In the genomic region with DNA sequence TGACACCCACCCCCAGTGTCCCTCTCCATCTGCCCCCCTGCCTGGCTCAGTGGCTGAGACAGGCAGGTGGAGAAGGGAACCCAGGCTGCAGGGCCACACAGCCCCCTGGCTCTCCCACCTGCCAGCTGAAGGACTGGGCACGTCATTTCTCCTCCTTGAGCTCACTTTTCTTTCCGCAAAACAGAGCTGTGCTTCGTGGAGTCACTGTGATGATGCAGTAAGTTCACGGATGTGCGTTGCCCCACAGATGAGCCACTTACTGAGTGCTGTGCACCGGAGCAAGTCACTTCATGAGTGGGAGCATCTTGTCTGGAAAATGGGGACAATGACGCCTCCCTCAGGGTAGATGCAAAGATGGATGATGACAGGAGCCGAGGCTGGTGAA, we compare ENCODE assay signal across 26 cellular contexts. TPM values are rescaled to one million over a fixed set of nuclear protein-coding genes. Genes with fewer than 3 reads are reported as not detected.
DNase-seq lines count a peak whose midpoint lies in the region; ATAC-seq, FAIRE-seq and TF ChIP-seq lines count a peak whose summit lies in the region.
"Had no signal": no experiment of that assay in that cellular context is flagged by ENCODE, and none has a peak within 500 bp of the region (broad histone marks: within the 10 kb centered on the region; RNA-seq: fewer than 3 reads in every experiment).

No MANE protein-coding gene starts in this region.

- H2BK120ac ChIP-seq in mesendoderm (ENCODE audit: low read depth, low read length) = no peak overlapping the region

- no peak for FAIRE-seq in kidney (lab: Jason Lieb, UNC)
- FAIRE-seq: D721Med, GM12891, HTR-8/SVneo had no signal

- intact Hi-C loops in left ventricle myocardium inferior (cut with micrococcal nuclease) = no loop called here
- intact Hi-C loops in left cardiac atrium (cut with DNase I) = no loop called here
- intact Hi-C loops in kidney (cut with DNase I) = no loop called here
- intact Hi-C loops in upper lobe of right lung (cut with DNase I) = no loop called here

- H3K36me3 ChIP-seq in left ventricle myocardium inferior (no peaks in the 10 kb centered on the region), kidney (ENCODE audit: control insufficient read depth in 1 of 2, insufficient read depth in 2 of 2, low read length in 2 of 2) (no peaks in the 10 kb centered on the region), upper lobe of right lung (no peaks in the 10 kb centered on the region), mesendoderm (ENCODE audit: control insufficient read depth, insufficient read depth, low read length) (no peaks in the 10 kb centered on the region)
- H3K36me3 ChIP-seq: BLaER1 treated with 17β-estradiol and CSF1 and Interleukin-3, amounts not matched to agents 10 nM and 100 nM had no signal

- H3K4ac ChIP-seq in mesendoderm (ENCODE audit: low read depth, low read length) = no peak overlapping the region

- TF ChIP-seq CTCF in left ventricle myocardium inferior (IDR thresholded peaks at IDR 0.05; ENCODE audit: borderline replicate concordance) (no peak), kidney (IDR thresholded peaks at IDR 0.05; ENCODE audit: borderline replicate concordance, extremely low read depth, insufficient read depth) (no peak), osteocyte (IDR thresholded peaks at IDR 0.05) (no peak), upper lobe of right lung (IDR thresholded peaks at IDR 0.05) (no peak)

- no peak overlapping the region for H2BK15ac ChIP-seq in mesendoderm (replicated peaks; ENCODE audit: low read depth)

- no peaks in the 10 kb centered on the region for H3K9me3 ChIP-seq in left ventricle myocardium inferior (replicated peaks)
- H3K9me3 ChIP-seq in kidney (ENCODE audit: control insufficient read depth in 1 of 2, low read length in 2 of 2) = no peaks in the 10 kb centered on the region
- H3K9me3 ChIP-seq in upper lobe of right lung = no peaks in the 10 kb centered on the region
- H3K9me3 ChIP-seq: BLaER1 treated with 17β-estradiol and CSF1 and Interleukin-3, amounts not matched to agents 10 nM and 100 nM had no signal

- H2BK5ac ChIP-seq in mesendoderm (ENCODE audit: low read length) = no peak overlapping the region

- H3K18ac ChIP-seq in mesendoderm (ENCODE audit: low read length) = no peak overlapping the region

- H3K27me3 Mint-ChIP-seq in osteocyte (ENCODE audit: unreplicated experiment) = peaks cover 4% of the 10 kb centered on the region
- H3K27me3 Mint-ChIP-seq in stimulated activated naive B cell treated with anti-CD40 and anti-IgM and Interleukin-4, amounts not matched to agents 10 μg/mL and 1 μg/mL and 100 μg/mL, for 72 hours = peaks cover 10 to 18% of the 10 kb centered on the region in 2 donors
- H3K27me3 Mint-ChIP-seq: IgD-negative memory B cell had no signal

- no peak overlapping the region for H4K8ac ChIP-seq in mesendoderm (ENCODE audit: low read depth, low read length)

- peaks cover 11% of the 10 kb centered on the region for H3K4me1 Mint-ChIP-seq in osteocyte (ENCODE audit: unreplicated experiment)
- no peaks in the 10 kb centered on the region for H3K4me1 Mint-ChIP-seq in stimulated activated naive B cell treated with anti-CD40 and anti-IgM and Interleukin-4, amounts not matched to agents 10 μg/mL and 1 μg/mL and 100 μg/mL, for 72 hours
- H3K4me1 Mint-ChIP-seq: IgD-negative memory B cell had no signal

- H3K4me3 Mint-ChIP-seq in osteocyte (ENCODE audit: unreplicated experiment) = no peak overlapping the region
- H3K4me3 Mint-ChIP-seq in stimulated activated naive B cell treated with anti-CD40 and anti-IgM and Interleukin-4, amounts not matched to agents 10 μg/mL and 1 μg/mL and 100 μg/mL, for 72 hours = no peak overlapping the region
- H3K4me3 Mint-ChIP-seq: GM23338 had no signal

- peaks cover 48% of the 10 kb centered on the region for H3K4me1 ChIP-seq in left ventricle myocardium inferior
- H3K4me1 ChIP-seq in kidney (ENCODE audit: control insufficient read depth in 1 of 2, insufficient read depth in 1 of 2, low read depth in 1 of 2, low read length in 2 of 2) = no peaks in the 10 kb centered on the region
- H3K4me1 ChIP-seq in upper lobe of right lung = no peaks in the 10 kb centered on the region
- no peaks in the 10 kb centered on the region for H3K4me1 ChIP-seq in mesendoderm (ENCODE audit: control insufficient read depth, low read depth, low read length)

- H3K56ac ChIP-seq in mesendoderm (ENCODE audit: low read length) = no peak overlapping the region

- no peaks in the 10 kb centered on the region for H3K79me2 ChIP-seq in mesendoderm (ENCODE audit: control insufficient read depth, insufficient read depth, low read length)

- H3K27me3 ChIP-seq in left ventricle myocardium inferior (ENCODE audit: low read depth) = no peaks in the 10 kb centered on the region
- no peaks in the 10 kb centered on the region for H3K27me3 ChIP-seq in upper lobe of right lung
- H3K27me3 ChIP-seq in mesendoderm (ENCODE audit: insufficient read depth, low read length, poor library complexity) = no peaks in the 10 kb centered on the region
- H3K27me3 ChIP-seq: BLaER1 treated with 17β-estradiol and CSF1 and Interleukin-3, amounts not matched to agents 10 nM and 100 nM had no signal

- WGBS in mesendoderm (ENCODE audit: extremely low coverage, insufficient coverage, low lambda C conversion rate) = no CpG with 5 or more reads among the region's 8 CpGs

- peak overlapping the region; percentile 28 for H3K27ac Mint-ChIP-seq in osteocyte (ENCODE audit: unreplicated experiment)
- no peak overlapping the region for H3K27ac Mint-ChIP-seq in stimulated activated naive B cell treated with anti-CD40 and anti-IgM and Interleukin-4, amounts not matched to agents 10 μg/mL and 1 μg/mL and 100 μg/mL, for 72 hours
- H3K27ac Mint-ChIP-seq: GM23338, IgD-negative memory B cell had no signal

- DNase-seq in left ventricle myocardium inferior = no peak
- DNase-seq in left cardiac atrium = no peak
- DNase-seq in kidney = peak; percentile 31
- no peak for DNase-seq in osteocyte (ENCODE audit: extremely low spot score, unreplicated experiment)
- DNase-seq in upper lobe of right lung = peak; percentile 29
- no peak for DNase-seq in NCI-H1092 (lab: John Stamatoyannopoulos, UW)
- no peak for DNase-seq in mesendoderm
- no peak for DNase-seq in stimulated activated naive B cell treated with anti-CD40 and anti-IgM and Interleukin-4, amounts not matched to agents 10 μg/mL and 1 μg/mL and 100 μg/mL, for 72 hours
- DNase-seq: Karpas-422, NCI-H1048, NCI-H1694, NCI-H2081 treated with DMSO at 0.1 percent for 48 hours, NCI-H510A, NCI-H82, RPMI8226, SIG-M5 had no signal

- H3K36me3 Mint-ChIP-seq in osteocyte (ENCODE audit: unreplicated experiment) = no peaks in the 10 kb centered on the region
- no peaks in the 10 kb centered on the region for H3K36me3 Mint-ChIP-seq in stimulated activated naive B cell treated with anti-CD40 and anti-IgM and Interleukin-4, amounts not matched to agents 10 μg/mL and 1 μg/mL and 100 μg/mL, for 72 hours
- H3K36me3 Mint-ChIP-seq: IgD-negative memory B cell had no signal

- peak overlapping the region; percentile 59 for H3K27ac ChIP-seq in left ventricle myocardium inferior (replicated peaks)
- H3K27ac ChIP-seq in kidney (ENCODE audit: low read depth in 2 of 2, low read length in 2 of 2) = no peak overlapping the region
- no peak overlapping the region for H3K27ac ChIP-seq in upper lobe of right lung
- no peak overlapping the region for H3K27ac ChIP-seq in mesendoderm (ENCODE audit: low read depth, low read length)
- H3K27ac ChIP-seq: BLaER1 treated with 17β-estradiol and CSF1 and Interleukin-3, amounts not matched to agents 10 nM and 100 nM; HL-60 had no signal

- H3K4me3 ChIP-seq in left ventricle myocardium inferior = peak overlapping the region; percentile 29
- no peak overlapping the region for H3K4me3 ChIP-seq in kidney (ENCODE audit: low read length in 2 of 2)
- H3K4me3 ChIP-seq in upper lobe of right lung = no peak overlapping the region
- no peak overlapping the region for H3K4me3 ChIP-seq in mesendoderm (ENCODE audit: low read length)
- H3K4me3 ChIP-seq: BLaER1 treated with 17β-estradiol and CSF1 and Interleukin-3, amounts not matched to agents 10 nM and 100 nM; GM23338 had no signal

- H3K79me1 ChIP-seq in mesendoderm (ENCODE audit: low read length) = no peaks in the 10 kb centered on the region

- no peak overlapping the region for H2AK5ac ChIP-seq in mesendoderm (ENCODE audit: low read length)

- no peak overlapping the region for H3K4me2 ChIP-seq in mesendoderm (ENCODE audit: low read length)
- H3K4me2 ChIP-seq: BLaER1 treated with 17β-estradiol and CSF1 and Interleukin-3, amounts not matched to agents 10 nM and 100 nM; GM23338 had no signal

- H3K9ac ChIP-seq in kidney (ENCODE audit: low read length in 2 of 2) = no peak overlapping the region
- H3K9ac ChIP-seq in mesendoderm (ENCODE audit: low read length) = no peak overlapping the region
- H3K9ac ChIP-seq: BLaER1 treated with 17β-estradiol and CSF1 and Interleukin-3, amounts not matched to agents 10 nM and 100 nM had no signal

- ATAC-seq in left cardiac atrium (no peak), upper lobe of right lung (no peak)
- ATAC-seq in stimulated activated naive B cell treated with anti-CD40 and anti-IgM and Interleukin-4, amounts not matched to agents 10 μg/mL and 1 μg/mL and 100 μg/mL, for 72 hours (replicated peaks) = no peak
- ATAC-seq: GM23338, HCT116 had no signal

- H4K5ac ChIP-seq in mesendoderm (ENCODE audit: low read length) = no peak overlapping the region

- H3K23ac ChIP-seq in mesendoderm (ENCODE audit: low read length) = no peak overlapping the region

- H3K9me3 Mint-ChIP-seq in osteocyte (ENCODE audit: unreplicated experiment) = no peaks in the 10 kb centered on the region
- H3K9me3 Mint-ChIP-seq in stimulated activated naive B cell treated with anti-CD40 and anti-IgM and Interleukin-4, amounts not matched to agents 10 μg/mL and 1 μg/mL and 100 μg/mL, for 72 hours = no peaks in the 10 kb centered on the region
- H3K9me3 Mint-ChIP-seq: GM23338, IgD-negative memory B cell had no signal

RNA-seq across cellular contexts. Expression of a gene that starts 2.7 kb away (rescaled TPM):
- total RNA-seq in left ventricle myocardium inferior (0.25 TPM), left cardiac atrium (under 1 TPM; 0.12 to 0.18 TPM), kidney (not detected), osteocyte (not detected in 2 replicates), upper lobe of right lung (not detected)
- not detected for polyA plus RNA-seq in kidney (ENCODE audit: insufficient read depth, low read depth, low replicate concordance)
- not detected for polyA plus RNA-seq in mesendoderm (2013, experiment 1 of 2)
- polyA plus RNA-seq in mesendoderm (2013, experiment 2 of 2) = not detected
- total RNA-seq: A673, GM23338, MCF 10A had no signal
- polyA plus RNA-seq: GM23338, IgD-negative memory B cell had no signal

RNA-seq across cellular contexts. Expression of a gene that starts 11.3 kb away (rescaled TPM):
- 1,542 TPM for total RNA-seq in left ventricle myocardium inferior
- 100 to 1,000 TPM; 585 to 779 TPM for total RNA-seq in left cardiac atrium
- 7.7 TPM for total RNA-seq in kidney
- polyA plus RNA-seq in kidney (ENCODE audit: insufficient read depth, low read depth, low replicate concordance) = 3.3 TPM
- total RNA-seq in osteocyte = 0.37 and 0.46 TPM in 2 replicates
- 2.5 TPM for total RNA-seq in upper lobe of right lung
- polyA plus RNA-seq in mesendoderm (2013, experiment 1 of 2) = 0.51 TPM
- 0.59 TPM for polyA plus RNA-seq in mesendoderm (2013, experiment 2 of 2)

Comparison
In these comparisons a context has a peak if more than half of its experiments do, and no peak if none do; other contexts are left out.
1. DNase-seq: peak in kidney (single experiment) and upper lobe of right lung (single experiment); none in left ventricle myocardium inferior (single experiment), left cardiac atrium (single experiment), osteocyte (single experiment), NCI-H1092 (single experiment), mesendoderm (single experiment) and stimulated activated naive B cell treated with anti-CD40 and anti-IgM and Interleukin-4, amounts not matched to agents 10 μg/mL and 1 μg/mL and 100 μg/mL, for 72 hours (single experiment).
2. RNA of a gene that starts 11.3 kb away (total RNA-seq): 1,542 TPM in left ventricle myocardium inferior (single experiment) and 585 to 779 TPM in left cardiac atrium; 7.7 TPM in kidney (single experiment), 2.5 TPM in upper lobe of right lung (single experiment) and 0.37 to 0.46 TPM in osteocyte; every median in the first group is over 10 times any median in the second.